ENCODE assay signal across 8 cellular contexts in genomic region chr14:21913759-21914158, GRCh38.
DNase-seq lines count a peak whose midpoint lies in the region; ATAC-seq and TF ChIP-seq lines count a peak whose summit lies in the region.

No MANE protein-coding gene starts in this region.

- H3K27me3 ChIP-seq in OCI-LY1 (ENCODE audit: insufficient read depth, low read length) (no peaks in the 10 kb centered on the region), upper lobe of left lung (no peaks in the 10 kb centered on the region), suprapubic skin (no peaks in the 10 kb centered on the region)

- TF ChIP-seq EP300 in upper lobe of left lung (IDR thresholded peaks at IDR 0.05) (no peak), suprapubic skin (IDR thresholded peaks at IDR 0.05) (no peak)

- no peaks in the 10 kb centered on the region for H3F3A ChIP-seq in OCI-LY1 (ENCODE audit: insufficient read depth, low read length)

- ATAC-seq in HG03354 (IDR thresholded peaks at IDR 0.05; ENCODE audit: poor library complexity, severe bottlenecking, unreplicated experiment) (peak; percentile 81), upper lobe of left lung (ENCODE audit: low FRiP score in 2 of 2) (peak in 1 of 2 donors; percentile 61)

- no peaks in the 10 kb centered on the region for H3K9me2 ChIP-seq in OCI-LY1 (ENCODE audit: low read depth, low read length)

- H2AFZ ChIP-seq in OCI-LY1 (ENCODE audit: low read length), result no peak overlapping the region

- no peaks in the 10 kb centered on the region for H4K20me1 ChIP-seq in OCI-LY1 (ENCODE audit: insufficient read depth, low read length)

- H3K9ac ChIP-seq in OCI-LY1 (ENCODE audit: low read length), result no peak overlapping the region

- H3K9me3 ChIP-seq in OCI-LY1 (ENCODE audit: low read length) (no peaks in the 10 kb centered on the region), upper lobe of left lung (no peaks in the 10 kb centered on the region), suprapubic skin (no peaks in the 10 kb centered on the region)

- TF ChIP-seq CTCF in OCI-LY1 (IDR thresholded peaks at IDR 0.05; ENCODE audit: low read length) (peak; percentile 85), fibroblast of pulmonary artery (IDR thresholded peaks at IDR 0.05; ENCODE audit: low read length, missing control alignments) (peak; percentile 70), upper lobe of left lung (IDR thresholded peaks at IDR 0.05) (peak in 4 of 6 experiments; percentile 15 to 43 (median 33)), suprapubic skin (IDR thresholded peaks at IDR 0.05) (peak in 1 of 2 donors; percentile 8)

- H3K79me2 ChIP-seq in OCI-LY1 (ENCODE audit: insufficient read depth, low read length), result no peaks in the 10 kb centered on the region

- H3K4me2 ChIP-seq in OCI-LY1 (ENCODE audit: low read length), result no peak overlapping the region

- no peaks in the 10 kb centered on the region for H3K36me3 ChIP-seq in OCI-LY1 (ENCODE audit: insufficient read depth, low read length)
- no peaks in the 10 kb centered on the region for H3K36me3 ChIP-seq in upper lobe of left lung
- no peaks in the 10 kb centered on the region for H3K36me3 ChIP-seq in suprapubic skin

- H3K4me3 ChIP-seq in OCI-LY1 (ENCODE audit: low read depth, low read length, poor library complexity, severe bottlenecking) (no peak overlapping the region), fibroblast of pulmonary artery (replicated peaks; ENCODE audit: low read depth, low read length) (no peak overlapping the region), upper lobe of left lung (no peak overlapping the region), suprapubic skin (no peak overlapping the region)

- peaks cover 9% of the 10 kb centered on the region for H3K4me1 ChIP-seq in OCI-LY1 (ENCODE audit: insufficient read depth, low read length, severe bottlenecking)
- H3K4me1 ChIP-seq in upper lobe of left lung, result peaks cover 0 to 5% (median 1%) of the 10 kb centered on the region in 4 donors
- H3K4me1 ChIP-seq in suprapubic skin, result no peaks in the 10 kb centered on the region

- TF ChIP-seq POLR2A in upper lobe of left lung (IDR thresholded peaks at IDR 0.05), result no peak
- TF ChIP-seq POLR2A in suprapubic skin (IDR thresholded peaks at IDR 0.05), result no peak

- DNase-seq in ELR (ENCODE audit: low read depth) (peak; percentile 70), fibroblast of pulmonary artery (ENCODE audit: low read depth) (peak; percentile 79), non-pigmented ciliary epithelial cell (ENCODE audit: low read depth) (peak; percentile 27), upper lobe of left lung (peak in 1 of 2 donors; percentile 43), suprapubic skin (ENCODE audit: low spot score in 2 of 2) (no peak)
- peak; percentile 72 for DNase-seq in activated CD8-positive, alpha-beta memory T cell treated with anti-CD3 and anti-CD28 coated beads, Interleukin-2, amount 50 U/mL, for 48 hours

- 13 to 16% methylated on average over 6 of the region's 6 CpGs for WGBS in upper lobe of left lung, 2 donors
- WGBS in suprapubic skin, result 17% methylated on average over 6 of the region's 6 CpGs

- H3K27ac ChIP-seq in OCI-LY1 (ENCODE audit: low read depth, low read length, poor library complexity, severe bottlenecking), result no peak overlapping the region
- H3K27ac ChIP-seq in upper lobe of left lung, result no peak overlapping the region
- no peak overlapping the region for H3K27ac ChIP-seq in suprapubic skin

Comparison
In these comparisons a context has a peak if more than half of its experiments do, and no peak if none do; other contexts are left out.
1. DNase-seq: peak in ELR (single experiment), activated CD8-positive, alpha-beta memory T cell treated with anti-CD3 and anti-CD28 coated beads, Interleukin-2, amount 50 U/mL, for 48 hours (single experiment), fibroblast of pulmonary artery (single experiment) and non-pigmented ciliary epithelial cell (single experiment); none in suprapubic skin (0 of 2).